18 cellular contexts compared by ENCODE assay signal in the genomic region with DNA sequence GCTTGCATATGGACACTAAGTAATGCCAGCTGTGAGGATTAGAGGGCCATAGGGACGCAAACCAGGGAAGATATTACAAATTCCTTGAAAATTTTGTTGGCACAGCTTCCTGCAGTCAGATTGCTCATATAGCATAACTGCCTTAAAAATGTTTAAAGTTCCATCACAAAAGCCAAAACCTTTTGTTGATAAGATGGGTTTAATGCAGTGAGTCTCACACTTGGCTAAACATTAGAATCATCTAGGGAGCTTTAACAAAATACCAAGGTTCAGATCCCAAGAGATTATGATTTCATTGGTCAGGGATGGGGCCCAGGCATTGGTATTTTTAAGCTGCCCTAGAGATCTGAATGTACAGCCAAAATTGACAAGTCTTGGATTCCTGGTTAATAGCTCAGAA.
"Had no signal": no experiment of that assay in that cellular context is flagged by ENCODE, and none has a peak within 500 bp of the region (broad histone marks: within the 10 kb centered on the region; RNA-seq: fewer than 3 reads in every experiment).

No MANE protein-coding gene starts in this region.

- H3K9me3 Mint-ChIP-seq: activated T-helper 2 cell treated with anti-CD3 and anti-CD28 coated beads, Interferon-gamma antibody, Interleukin-2, Interleukin-4, amounts not matched to agents 10 μg/mL and 5 μg/mL and 100 μg/mL, durations not matched to agents 14 hours and 24 hours and 36 hours; naive thymus-derived CD8-positive, alpha-beta T cell; T-helper 1 cell treated with Interleukin-12 subunit alpha and Interleukin-12 subunit beta and Interleukin-4 antibody, amounts not matched to agents 30 μg/mL and 1 μg/mL, for 36 hours; WTC11 had no signal

- H3K27ac ChIP-seq: right lobe of liver had no signal

- H3K36me3 Mint-ChIP-seq: immature natural killer cell; naive thymus-derived CD8-positive, alpha-beta T cell; WTC11 had no signal

- H3K36me3 ChIP-seq: right lobe of liver had no signal

- H3K27ac Mint-ChIP-seq: activated T-helper 2 cell treated with anti-CD3 and anti-CD28 coated beads, Interferon-gamma antibody, Interleukin-2, Interleukin-4, amounts not matched to agents 10 μg/mL and 5 μg/mL and 100 μg/mL, durations not matched to agents 14 hours and 24 hours and 36 hours; immature natural killer cell; naive thymus-derived CD8-positive, alpha-beta T cell; progenitor cell of endocrine pancreas; T-helper 1 cell treated with Interleukin-12 subunit alpha and Interleukin-12 subunit beta and Interleukin-4 antibody, amounts not matched to agents 30 μg/mL and 1 μg/mL, for 36 hours; WTC11 had no signal

- H3K4me1 ChIP-seq: right lobe of liver had no signal

- H3K9me3 ChIP-seq: mucosa of descending colon, right lobe of liver had no signal

- FAIRE-seq: bronchial epithelial cell, endothelial cell of umbilical vein had no signal

- H3K4me3 ChIP-seq: mucosa of descending colon, right lobe of liver had no signal

- H3K4me3 Mint-ChIP-seq: immature natural killer cell; naive thymus-derived CD8-positive, alpha-beta T cell; T-helper 1 cell treated with Interleukin-12 subunit alpha and Interleukin-12 subunit beta and Interleukin-4 antibody, amounts not matched to agents 30 μg/mL and 1 μg/mL, for 36 hours; WTC11 had no signal

- H3K27me3 ChIP-seq: right lobe of liver had no signal

- H3K4me1 Mint-ChIP-seq: immature natural killer cell; naive thymus-derived CD8-positive, alpha-beta T cell had no signal

- H3K27me3 Mint-ChIP-seq: progenitor cell of endocrine pancreas had no signal

- DNase-seq: activated CD4-positive, alpha-beta T cell treated with anti-CD3 and anti-CD28 coated beads, Interleukin-2, amount 50 U/mL, for 1 hour; activated naive CD4-positive, alpha-beta T cell treated with anti-CD3 and anti-CD28 coated beads, Interleukin-2, amount 50 U/mL, for 16 hours; activated T-cell treated with anti-CD3 and anti-CD28 coated beads for 4 hours; glutamatergic neuron; immature natural killer cell; mucosa of descending colon; naive thymus-derived CD8-positive, alpha-beta T cell; nucleus accumbens; right lobe of liver; stimulated activated CD4-positive, alpha-beta T cell treated with anti-CD3 and anti-CD28 coated beads, Interleukin-4, amount 100 ng/mL, for 1 hour; stimulated activated CD8-positive, alpha-beta memory T cell treated with anti-CD3 and anti-CD28 coated beads, Interleukin-4, amount 100 ng/mL, for 48 hours; stimulated activated naive CD8-positive, alpha-beta T cell treated with anti-CD3 and anti-CD28 coated beads, Interleukin-15, Interleukin-2, amounts not matched to agents 100 U/mL and 50 U/mL, for 24 hours had no signal
